ENCODE assay signal across 28 cellular contexts in the genomic region with DNA sequence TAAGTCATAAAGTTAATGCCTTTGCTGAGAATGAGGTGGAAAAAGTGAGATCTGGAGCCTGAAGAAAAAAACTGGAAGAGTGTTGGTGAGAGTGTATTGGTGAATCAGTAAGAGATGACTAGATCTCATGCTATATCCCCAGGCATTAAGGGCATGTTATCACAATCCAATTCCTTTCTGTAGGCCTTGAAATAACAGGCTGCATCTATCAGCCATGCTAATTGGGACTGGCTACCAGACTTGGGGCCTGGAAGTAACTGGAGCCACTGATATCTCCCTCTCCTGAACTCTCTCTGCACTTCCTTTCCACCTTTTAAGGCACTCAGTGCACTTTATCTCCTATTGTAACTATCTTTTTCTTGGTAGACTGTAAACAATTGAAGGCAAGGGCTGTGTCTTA.
"Had no signal": no experiment of that assay in that cellular context is flagged by ENCODE, and none has a peak within 500 bp of the region (broad histone marks: within the 10 kb centered on the region; RNA-seq: fewer than 3 reads in every experiment).

No MANE protein-coding gene starts in this region.

- H3K9me3 ChIP-seq: left lung, lower lobe of right lung, pancreas, prostate gland, thyroid gland, upper lobe of right lung had no signal

- ATAC-seq: activated CD4-positive, CD25-positive, alpha-beta regulatory T cell treated with anti-CD3 and anti-CD28 coated beads, Interleukin-2, amount 50 U/mL, for 24 hours; esophagus mucosa; left lung; lower lobe of right lung; pancreas; sciatic nerve; stimulated activated memory B cell treated with anti-CD40 and anti-IgM and Interleukin-4, amounts not matched to agents 10 μg/mL and 1 μg/mL and 100 μg/mL, for 72 hours; stimulated activated naive CD8-positive, alpha-beta T cell treated with anti-CD3 and anti-CD28 coated beads, Interleukin-15, amount 100 ng/mL, for 72 hours; upper lobe of right lung had no signal

- H3K4me3 ChIP-seq: left lung, lower lobe of right lung, pancreas, prostate gland, thyroid gland, upper lobe of right lung had no signal

- H3K36me3 ChIP-seq: left lung, lower lobe of right lung, pancreas, prostate gland, thyroid gland, upper lobe of right lung, WERI-Rb-1 had no signal

- DNase-seq: activated CD4-positive, alpha-beta T cell treated with anti-CD3 and anti-CD28 coated beads for 48 hours; activated CD4-positive, alpha-beta T cell treated with anti-CD3 and anti-CD28 coated beads, Interleukin-2, amount 50 U/mL, for 48 hours; activated CD8-positive, alpha-beta memory T cell treated with anti-CD3 and anti-CD28 coated beads for 24 hours; activated effector memory CD4-positive, alpha-beta T cell treated with Interleukin-2 at 50 U/mL for 16 hours; activated naive CD4-positive, alpha-beta T cell treated with Interleukin-2 at 50 U/mL for 16 hours; anterior cingulate cortex; cortex of kidney; foreskin melanocyte; left lung; lower lobe of right lung; naive B cell; nephron progenitor cell; pancreas; retina; small intestine; stimulated activated CD4-positive, alpha-beta T cell treated with anti-CD3 and anti-CD28 coated beads, Interleukin-1b, Interleukin-23, amount 100 ng/mL, for 48 hours; stimulated activated CD4-positive, alpha-beta T cell treated with anti-CD3 and anti-CD28 coated beads, Interleukin-4, amount 100 ng/mL, for 4 hours; stimulated activated CD8-positive, alpha-beta memory T cell treated with anti-CD3 and anti-CD28 coated beads, Interleukin-4, amount 100 ng/mL, for 48 hours; stimulated activated naive CD8-positive, alpha-beta T cell treated with anti-CD3 and anti-CD28 coated beads, Interleukin-15, amount 100 ng/mL, for 72 hours; T-helper 1 cell; thyroid gland; upper lobe of right lung; WERI-Rb-1 had no signal

- H3K27ac ChIP-seq: left lung, lower lobe of right lung, pancreas, prostate gland, thyroid gland, upper lobe of right lung, WERI-Rb-1 had no signal

- H3K4me1 ChIP-seq: lower lobe of right lung, pancreas, prostate gland had no signal

- H3K27me3 ChIP-seq: left lung, thyroid gland, upper lobe of right lung had no signal
